In the genomic region with DNA sequence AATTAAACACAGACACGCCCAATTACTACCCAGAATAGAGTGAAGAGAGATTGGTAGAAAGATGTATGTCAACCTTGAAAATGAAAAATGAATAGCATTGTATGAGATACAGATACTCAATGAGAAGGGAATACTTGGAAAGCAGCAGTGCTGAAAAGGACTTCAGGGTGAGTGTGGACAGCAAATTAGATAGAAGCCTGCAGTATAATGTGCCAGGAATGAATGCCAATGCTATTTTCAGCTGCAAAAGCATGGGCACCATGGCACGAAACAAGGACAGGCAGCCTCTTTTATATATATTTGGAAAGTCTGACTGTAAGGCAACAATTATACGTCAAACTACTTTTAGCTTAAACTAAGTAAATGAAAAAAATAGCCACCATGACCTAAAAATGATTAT, we compare ENCODE assay signal across 23 cellular contexts.
DNase-seq lines count a peak whose midpoint lies in the region; ATAC-seq, FAIRE-seq and TF ChIP-seq lines count a peak whose summit lies in the region.
"Had no signal": no experiment of that assay in that cellular context is flagged by ENCODE, and none has a peak within 500 bp of the region (broad histone marks: within the 10 kb centered on the region; RNA-seq: fewer than 3 reads in every experiment).

No MANE protein-coding gene starts in this region.

- no peaks in the 10 kb centered on the region for H3K27me3 Mint-ChIP-seq in CD8-positive, alpha-beta memory T cell
- H3K27me3 Mint-ChIP-seq: B cell had no signal

- DNase-seq in Right ventricle myocardium superior, result no peak
- no peak for DNase-seq in cardiac septum (ENCODE audit: low spot score)
- peak; percentile 5 for DNase-seq in RPMI7951 (ENCODE audit: low read depth)
- DNase-seq in left ventricle myocardium superior, result no peak
- DNase-seq in NK-92 (lab: John Stamatoyannopoulos, UW; ENCODE audit: unreplicated experiment), result no peak
- no peak for DNase-seq in GM12892 (ENCODE audit: insufficient read length)
- no peak for DNase-seq in CD8-positive, alpha-beta memory T cell
- DNase-seq: CD8-positive, alpha-beta T cell; COR-L47; DMS 273 treated with DMSO at 0.1 percent for 48 hours; DMS53; DND-41; EL; GOT3; H7; HFFc6 had no signal

- no peak overlapping the region for H3K4me3 ChIP-seq in CD8-positive, alpha-beta memory T cell (ENCODE audit: low read length)
- H3K4me3 ChIP-seq: BLaER1 treated with 17β-estradiol and CSF1 and Interleukin-3, amounts not matched to agents 10 nM and 100 nM had no signal

- no peak for TF ChIP-seq POLR2A in GM12892 (IDR thresholded peaks at IDR 0.05; ENCODE audit: low read depth, low read length)

- intact Hi-C loops in Right ventricle myocardium superior (cut with DNase I) (no loop called here), cardiac septum (cut with DNase I) (no loop called here), left ventricle myocardium superior (cut with micrococcal nuclease) (no loop called here)

- H3K27ac ChIP-seq in CD8-positive, alpha-beta memory T cell (ENCODE audit: low read depth, low read length), result no peak overlapping the region
- H3K27ac ChIP-seq: BLaER1 treated with 17β-estradiol and CSF1 and Interleukin-3, amounts not matched to agents 10 nM and 100 nM; HL-60 had no signal

- no peaks in the 10 kb centered on the region for H3K36me3 Mint-ChIP-seq in CD8-positive, alpha-beta memory T cell
- H3K36me3 Mint-ChIP-seq: CD8-positive, alpha-beta T cell had no signal

- no peaks in the 10 kb centered on the region for H3K27me3 ChIP-seq in CD8-positive, alpha-beta memory T cell (ENCODE audit: insufficient read depth, low read length, poor library complexity, severe bottlenecking)
- H3K27me3 ChIP-seq: BLaER1 treated with 17β-estradiol and CSF1 and Interleukin-3, amounts not matched to agents 10 nM and 100 nM had no signal

- H3K9me3 ChIP-seq in CD8-positive, alpha-beta memory T cell (ENCODE audit: low read length), result no peaks in the 10 kb centered on the region

- no peaks in the 10 kb centered on the region for H3K4me1 ChIP-seq in CD8-positive, alpha-beta memory T cell (ENCODE audit: insufficient read depth, low read length)
- H3K4me1 ChIP-seq: BLaER1 treated with 17β-estradiol and CSF1 and Interleukin-3, amounts not matched to agents 10 nM and 100 nM had no signal

- CTCF ChIA-PET in CD8-positive, alpha-beta memory T cell (lab: Charles Lee), result no interaction called here

- H3K4me3 Mint-ChIP-seq in CD8-positive, alpha-beta memory T cell, result no peak overlapping the region
- H3K4me3 Mint-ChIP-seq: B cell; CD8-positive, alpha-beta T cell; HFFc6 had no signal

- no peaks in the 10 kb centered on the region for H3K36me3 ChIP-seq in CD8-positive, alpha-beta memory T cell (ENCODE audit: insufficient read depth, low read length)
- H3K36me3 ChIP-seq: BLaER1 treated with 17β-estradiol and CSF1 and Interleukin-3, amounts not matched to agents 10 nM and 100 nM had no signal

- ATAC-seq in Right ventricle myocardium superior (ENCODE audit: poor library complexity), result peak; percentile 99
- peak; percentile 99 for ATAC-seq in left ventricle myocardium superior
- ATAC-seq: CD8-positive, alpha-beta T cell; HCT116 had no signal

- H3K4me1 Mint-ChIP-seq in CD8-positive, alpha-beta memory T cell, result no peaks in the 10 kb centered on the region
- H3K4me1 Mint-ChIP-seq: B cell had no signal

- no peak for FAIRE-seq in GM12892 (lab: Jason Lieb, UNC)
- FAIRE-seq: G401.6, GM12891, GM18507 had no signal

- peaks cover 0 to 2% (median 0%) of the 10 kb centered on the region in 5 donors for H3K9me3 Mint-ChIP-seq in CD8-positive, alpha-beta memory T cell
- H3K9me3 Mint-ChIP-seq: CD8-positive, alpha-beta T cell had no signal

- POLR2A ChIA-PET in CD8-positive, alpha-beta memory T cell (lab: Charles Lee), result no interaction called here

- H3K27ac Mint-ChIP-seq in CD8-positive, alpha-beta memory T cell, result no peak overlapping the region
- H3K27ac Mint-ChIP-seq: B cell; CD8-positive, alpha-beta T cell; HFFc6 had no signal
